9 cellular contexts compared by ENCODE assay signal in the genomic region with DNA sequence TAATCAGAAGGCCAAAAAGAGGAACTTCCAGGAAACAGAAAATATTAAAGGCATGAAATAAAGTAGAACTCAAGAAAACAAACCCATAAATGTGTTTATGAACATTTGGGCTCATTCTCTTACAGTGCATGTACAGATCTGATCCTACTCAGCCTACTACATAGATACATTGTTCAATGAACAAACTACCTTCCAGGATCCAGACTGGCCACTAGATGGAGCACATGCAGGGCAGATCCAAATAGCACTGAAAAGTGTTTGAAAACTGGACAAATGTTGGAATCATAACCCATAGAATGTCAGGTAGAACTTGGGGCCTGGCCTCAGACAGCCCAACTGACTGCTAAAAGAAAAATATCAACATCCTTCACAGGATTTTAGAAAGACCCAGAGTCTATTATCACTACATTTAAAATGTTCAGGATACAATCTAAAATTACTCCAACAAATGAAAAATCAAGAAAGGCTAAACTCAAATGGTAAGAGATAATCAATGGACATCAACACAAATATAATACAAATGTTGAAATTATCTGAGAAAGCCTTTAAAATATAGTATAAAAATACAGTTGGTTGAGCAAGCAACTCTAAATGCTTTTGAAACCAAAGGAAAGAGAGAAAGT.
DNase-seq lines count a peak whose midpoint lies in the region; TF ChIP-seq lines count a peak whose summit lies in the region.
"Had no signal": no experiment of that assay in that cellular context is flagged by ENCODE, and none has a peak within 500 bp of the region (broad histone marks: within the 10 kb centered on the region; RNA-seq: fewer than 3 reads in every experiment).

No MANE protein-coding gene starts in this region.

- DNase-seq in stimulated activated CD4-positive, alpha-beta T cell treated with anti-CD3 and anti-CD28 coated beads, Interleukin-15, amount 100 ng/mL, for 24 hours: peak; percentile 35
- DNase-seq in stimulated activated CD4-positive, alpha-beta T cell treated with anti-CD3 and anti-CD28 coated beads, Interleukin-1b, Interleukin-23, amount 100 ng/mL, for 48 hours: no peak
- DNase-seq in SKM-1 treated with dmso at 0.1 percent for 144 hours (lab: John Stamatoyannopoulos, UW; ENCODE audit: unreplicated experiment) (peak; percentile 53), hepatic stellate cell (ENCODE audit: low spot score) (peak; percentile 6), mesothelial cell of epicardium (ENCODE audit: low spot score in 2 of 2, unreplicated experiment in 2 of 2) (no peak), NK-92 (lab: John Stamatoyannopoulos, UW; ENCODE audit: unreplicated experiment) (no peak)
- DNase-seq in effector CD8-positive, alpha-beta T cell (lab: John Stamatoyannopoulos, UW): no peak

- no peak for TF ChIP-seq EP300 in Ishikawa (IDR thresholded peaks at IDR 0.05; ENCODE audit: borderline replicate concordance)

- peaks cover 17% of the 10 kb centered on the region for H3K36me3 Mint-ChIP-seq in mesothelial cell of epicardium

- no peak for TF ChIP-seq CTCF in mesothelial cell of epicardium (IDR thresholded peaks at IDR 0.05; ENCODE audit: unreplicated experiment)

- H3K9me3 Mint-ChIP-seq in mesothelial cell of epicardium: peaks cover 37% of the 10 kb centered on the region
- H3K9me3 Mint-ChIP-seq: central memory CD8-positive, alpha-beta T cell had no signal

- H3K4me3 Mint-ChIP-seq in mesothelial cell of epicardium: no peak overlapping the region
- H3K4me3 Mint-ChIP-seq: central memory CD8-positive, alpha-beta T cell had no signal

- TF ChIP-seq RAD21 in Ishikawa (IDR thresholded peaks at IDR 0.05; ENCODE audit: low read depth): peak; percentile 58

- peaks cover 26% of the 10 kb centered on the region for H3K4me1 Mint-ChIP-seq in mesothelial cell of epicardium
- H3K4me1 Mint-ChIP-seq: central memory CD8-positive, alpha-beta T cell had no signal

- H3K27me3 Mint-ChIP-seq in mesothelial cell of epicardium (ENCODE audit: low read depth): no peaks in the 10 kb centered on the region

- no peak overlapping the region for H3K27ac Mint-ChIP-seq in mesothelial cell of epicardium

TF ChIP-seq in Ishikawa, 13 proteins besides CTCF, POLR2A, EP300 and RAD21:
- no peak for TF ChIP-seq TCF12 (IDR thresholded peaks at IDR 0.05; ENCODE audit: low read depth)
- TF ChIP-seq TAF1 (IDR thresholded peaks at IDR 0.05; ENCODE audit: low read depth): no peak
- no peak for TF ChIP-seq CEBPB (IDR thresholded peaks at IDR 0.05)
- no peak for TF ChIP-seq FOXM1 (IDR thresholded peaks at IDR 0.05; ENCODE audit: borderline replicate concordance, low read depth)
- TF ChIP-seq YY1 (IDR thresholded peaks at IDR 0.05; ENCODE audit: low read depth): no peak
- TF ChIP-seq, protein P1, sequence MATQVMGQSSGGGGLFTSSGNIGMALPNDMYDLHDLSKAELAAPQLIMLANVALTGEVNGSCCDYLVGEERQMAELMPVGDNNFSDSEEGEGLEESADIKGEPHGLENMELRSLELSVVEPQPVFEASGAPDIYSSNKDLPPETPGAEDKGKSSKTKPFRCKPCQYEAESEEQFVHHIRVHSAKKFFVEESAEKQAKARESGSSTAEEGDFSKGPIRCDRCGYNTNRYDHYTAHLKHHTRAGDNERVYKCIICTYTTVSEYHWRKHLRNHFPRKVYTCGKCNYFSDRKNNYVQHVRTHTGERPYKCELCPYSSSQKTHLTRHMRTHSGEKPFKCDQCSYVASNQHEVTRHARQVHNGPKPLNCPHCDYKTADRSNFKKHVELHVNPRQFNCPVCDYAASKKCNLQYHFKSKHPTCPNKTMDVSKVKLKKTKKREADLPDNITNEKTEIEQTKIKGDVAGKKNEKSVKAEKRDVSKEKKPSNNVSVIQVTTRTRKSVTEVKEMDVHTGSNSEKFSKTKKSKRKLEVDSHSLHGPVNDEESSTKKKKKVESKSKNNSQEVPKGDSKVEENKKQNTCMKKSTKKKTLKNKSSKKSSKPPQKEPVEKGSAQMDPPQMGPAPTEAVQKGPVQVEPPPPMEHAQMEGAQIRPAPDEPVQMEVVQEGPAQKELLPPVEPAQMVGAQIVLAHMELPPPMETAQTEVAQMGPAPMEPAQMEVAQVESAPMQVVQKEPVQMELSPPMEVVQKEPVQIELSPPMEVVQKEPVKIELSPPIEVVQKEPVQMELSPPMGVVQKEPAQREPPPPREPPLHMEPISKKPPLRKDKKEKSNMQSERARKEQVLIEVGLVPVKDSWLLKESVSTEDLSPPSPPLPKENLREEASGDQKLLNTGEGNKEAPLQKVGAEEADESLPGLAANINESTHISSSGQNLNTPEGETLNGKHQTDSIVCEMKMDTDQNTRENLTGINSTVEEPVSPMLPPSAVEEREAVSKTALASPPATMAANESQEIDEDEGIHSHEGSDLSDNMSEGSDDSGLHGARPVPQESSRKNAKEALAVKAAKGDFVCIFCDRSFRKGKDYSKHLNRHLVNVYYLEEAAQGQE (IDR thresholded peaks at IDR 0.05; ENCODE audit: low read depth): no peak
- no peak for TF ChIP-seq ZBTB7A (IDR thresholded peaks at IDR 0.05; ENCODE audit: low read depth)
- TF ChIP-seq, protein P2, sequence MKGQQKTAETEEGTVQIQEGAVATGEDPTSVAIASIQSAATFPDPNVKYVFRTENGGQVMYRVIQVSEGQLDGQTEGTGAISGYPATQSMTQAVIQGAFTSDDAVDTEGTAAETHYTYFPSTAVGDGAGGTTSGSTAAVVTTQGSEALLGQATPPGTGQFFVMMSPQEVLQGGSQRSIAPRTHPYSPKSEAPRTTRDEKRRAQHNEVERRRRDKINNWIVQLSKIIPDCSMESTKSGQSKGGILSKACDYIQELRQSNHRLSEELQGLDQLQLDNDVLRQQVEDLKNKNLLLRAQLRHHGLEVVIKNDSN (IDR thresholded peaks at IDR 0.05): no peak
- TF ChIP-seq CREB1 (IDR thresholded peaks at IDR 0.05; ENCODE audit: low read depth): no peak
- TF ChIP-seq EGR1 (IDR thresholded peaks at IDR 0.05): no peak

Comparison
In these comparisons a context has a peak if more than half of its experiments do, and no peak if none do; other contexts are left out.
1. DNase-seq: peak in stimulated activated CD4-positive, alpha-beta T cell treated with anti-CD3 and anti-CD28 coated beads, Interleukin-15, amount 100 ng/mL, for 24 hours (single experiment), SKM-1 treated with dmso at 0.1 percent for 144 hours (single experiment) and hepatic stellate cell (single experiment); none in stimulated activated CD4-positive, alpha-beta T cell treated with anti-CD3 and anti-CD28 coated beads, Interleukin-1b, Interleukin-23, amount 100 ng/mL, for 48 hours (single experiment), effector CD8-positive, alpha-beta T cell (single experiment), mesothelial cell of epicardium (0 of 2) and NK-92 (single experiment).